Comparison of ENCODE assay signal across 12 cellular contexts in genomic region chr13:33004454-33004853, GRCh38.
DNase-seq lines count a peak whose midpoint lies in the region; ATAC-seq and TF ChIP-seq lines count a peak whose summit lies in the region.
"Had no signal": no experiment of that assay in that cellular context is flagged by ENCODE, and none has a peak within 500 bp of the region (broad histone marks: within the 10 kb centered on the region; RNA-seq: fewer than 3 reads in every experiment).

No MANE protein-coding gene starts in this region.

- DNase-seq in DMS53 (lab: John Stamatoyannopoulos, UW) (peak; percentile 56), DMS53 treated with DMSO at 0.1 percent for 48 hours (lab: John Stamatoyannopoulos, UW; ENCODE audit: unreplicated experiment) (no peak), cardiac fibroblast (ENCODE audit: low read depth in 2 of 2) (peak; percentile 43 to 78), left kidney (ENCODE audit: low read depth, low spot score) (peak; percentile 36), substantia nigra (lab: John Stamatoyannopoulos, UW) (peak in 1 of 49 donors; percentile 5), RPMI8226 (no peak)
- DNase-seq in stimulated activated naive CD4-positive, alpha-beta T cell (lab: John Stamatoyannopoulos, UW) = no peak
- DNase-seq: GOT3; NK-92 treated with Interleukin-12 subunit alpha and Interleukin-12 subunit beta, amount 100 ng/mL, for 24 hours; T1000 had no signal

- no peak for ATAC-seq in GM18861 (IDR thresholded peaks at IDR 0.05; ENCODE audit: unreplicated experiment)

- no peak overlapping the region for H3K4me3 ChIP-seq in cardiac fibroblast (replicated peaks in 1 of 2; ENCODE audit: low read depth in 2 of 2, low read length in 2 of 2)

- peak overlapping the region; percentile 10 for H3K27ac ChIP-seq in substantia nigra (ENCODE audit: low read depth, low read length, poor library complexity, severe bottlenecking)
- H3K27ac ChIP-seq: 22Rv1 had no signal

- TF ChIP-seq CTCF in cardiac fibroblast (IDR thresholded peaks at IDR 0.05; ENCODE audit: low read depth, low read length) = no peak

Comparison
In these comparisons a context has a peak if more than half of its experiments do, and no peak if none do; other contexts are left out.
1. DNase-seq: peak in DMS53 (single experiment), cardiac fibroblast (2 of 2) and left kidney (single experiment); none in DMS53 treated with DMSO at 0.1 percent for 48 hours (single experiment), RPMI8226 (single experiment) and stimulated activated naive CD4-positive, alpha-beta T cell (0 of 6).